In the genomic region with DNA sequence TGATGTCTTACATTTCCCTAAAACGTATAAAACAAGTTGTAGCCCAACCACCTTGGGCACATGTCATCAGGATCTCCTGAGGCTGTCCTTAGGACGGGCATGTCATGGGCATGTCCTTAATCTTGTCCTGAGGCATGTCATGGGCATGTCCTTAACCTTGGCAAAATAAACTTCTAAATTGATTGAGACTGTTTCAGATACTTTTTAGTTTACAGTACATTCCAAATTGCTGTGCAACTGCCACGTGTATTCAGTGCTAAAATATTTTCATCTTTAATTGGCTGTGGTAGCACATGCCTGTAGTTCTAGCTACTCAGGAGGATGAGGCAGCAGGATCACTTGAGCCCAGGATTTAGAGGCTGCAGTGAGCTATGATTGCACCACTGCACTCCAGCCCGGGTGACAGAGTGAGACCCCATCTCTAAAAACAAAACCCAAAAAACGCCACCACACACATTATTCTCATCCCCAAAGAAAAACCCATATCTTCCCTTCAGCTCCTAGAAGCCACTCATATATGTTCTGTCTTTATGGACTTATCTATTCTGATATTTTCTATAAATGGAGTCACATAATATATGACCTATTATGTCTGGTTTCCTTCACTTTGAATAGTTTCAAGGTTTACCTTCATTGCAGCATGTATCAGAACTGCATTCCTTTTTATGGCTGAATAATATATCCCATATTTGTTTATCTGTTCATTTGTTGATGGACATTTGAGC, we compare ENCODE assay signal across 10 cellular contexts.
DNase-seq lines count a peak whose midpoint lies in the region; ATAC-seq and TF ChIP-seq lines count a peak whose summit lies in the region.
"Had no signal": no experiment of that assay in that cellular context is flagged by ENCODE, and none has a peak within 500 bp of the region (broad histone marks: within the 10 kb centered on the region; RNA-seq: fewer than 3 reads in every experiment).

No MANE protein-coding gene starts in this region.

- ATAC-seq in GM19035 (IDR thresholded peaks at IDR 0.05; ENCODE audit: unreplicated experiment) (peak; percentile 40), GM23338 (no peak), HG03378 (IDR thresholded peaks at IDR 0.05; ENCODE audit: unreplicated experiment) (peak; percentile 56), foreskin keratinocyte (peak; percentile 45)
- no peak for ATAC-seq in CD4-positive, alpha-beta T cell (ENCODE audit: poor library complexity)
- ATAC-seq in activated CD4-positive, alpha-beta T cell treated with anti-CD3 and anti-CD28 coated beads for 36 hours, result no peak
- ATAC-seq: T-cell had no signal

- DNase-seq in GM23338 (ENCODE audit: low spot score), result no peak
- DNase-seq in foreskin keratinocyte, result peak; percentile 85 to 93
- no peak for DNase-seq in DMS53 treated with DMSO at 0.1 percent for 48 hours (lab: John Stamatoyannopoulos, UW; ENCODE audit: unreplicated experiment)
- DNase-seq in NCI-H69 (lab: John Stamatoyannopoulos, UW), result no peak
- no peak for DNase-seq in CD4-positive, alpha-beta T cell
- no peak for DNase-seq in activated CD4-positive, alpha-beta T cell treated with anti-CD3 and anti-CD28 coated beads for 36 hours
- DNase-seq: NCI-H446, T-cell had no signal

- TF ChIP-seq CTCF in GM23338 (conservative IDR thresholded peaks at IDR 0.05; ENCODE audit: low read depth in 2 of 2) (no peak), foreskin keratinocyte (conservative IDR thresholded peaks at IDR 0.05) (no peak)
- TF ChIP-seq CTCF in CD4-positive, alpha-beta T cell (IDR thresholded peaks at IDR 0.05), result no peak

- CTCF ChIA-PET in CD4-positive, alpha-beta T cell (lab: Charles Lee), result no interaction called here
- CTCF ChIA-PET in activated CD4-positive, alpha-beta T cell treated with anti-CD3 and anti-CD28 coated beads for 36 hours (lab: Charles Lee), result interaction anchor here (1.6 kb wide), 1 partner anchor 195 kb away, joined by 4 read pairs; no protein-coding TSS in a partner anchor

- no peaks in the 10 kb centered on the region for H3K9me3 ChIP-seq in CD4-positive, alpha-beta T cell (ENCODE audit: control insufficient read depth, low read length)

- H3K4me2 ChIP-seq in GM23338, result no peak overlapping the region

- peaks cover 3% of the 10 kb centered on the region for H3K27me3 Mint-ChIP-seq in GM23338 (ENCODE audit: insufficient read depth, low read depth, poor library complexity)
- H3K27me3 Mint-ChIP-seq in CD4-positive, alpha-beta T cell, result no peaks in the 10 kb centered on the region
- peaks cover 3% of the 10 kb centered on the region for H3K27me3 Mint-ChIP-seq in activated CD4-positive, alpha-beta T cell treated with anti-CD3 and anti-CD28 coated beads for 36 hours
- H3K27me3 Mint-ChIP-seq: T-cell had no signal

- H2AFZ ChIP-seq in GM23338, result peak overlapping the region; percentile 44; the same call in 1 of the 2 replicates

- H3K27me3 ChIP-seq in GM23338 (ENCODE audit: insufficient read depth), result no peaks in the 10 kb centered on the region
- H3K27me3 ChIP-seq in foreskin keratinocyte, result no peaks in the 10 kb centered on the region
- no peaks in the 10 kb centered on the region for H3K27me3 ChIP-seq in CD4-positive, alpha-beta T cell (ENCODE audit: control insufficient read depth, insufficient read depth, low read length)

- H3K4me3 ChIP-seq in GM23338, result no peak overlapping the region

- peaks cover 50% of the 10 kb centered on the region for H3K9me3 Mint-ChIP-seq in GM23338
- no peaks in the 10 kb centered on the region for H3K9me3 Mint-ChIP-seq in CD4-positive, alpha-beta T cell
- peaks cover 15% of the 10 kb centered on the region for H3K9me3 Mint-ChIP-seq in activated CD4-positive, alpha-beta T cell treated with anti-CD3 and anti-CD28 coated beads for 36 hours (ENCODE audit: low read depth)

- no peaks in the 10 kb centered on the region for H3F3A ChIP-seq in GM23338 (replicated peaks; ENCODE audit: low read depth)

- peaks cover 4% of the 10 kb centered on the region for H3K36me3 ChIP-seq in GM23338 (ENCODE audit: insufficient read depth)

- intact Hi-C loops in CD4-positive, alpha-beta T cell (cut with DNase I, micrococcal nuclease), result loop anchor here in 1 of 2 experiments (5.0 kb wide), 1 partner anchor 114 kb away; no protein-coding TSS in a partner anchor
- intact Hi-C loops in activated CD4-positive, alpha-beta T cell treated with anti-CD3 and anti-CD28 coated beads for 36 hours (cut with DNase I, micrococcal nuclease), result loop anchor here (2.0 to 10.0 kb wide), 3 partner anchors 74 to 109 kb away; a partner anchor contains a TSS

- no peak overlapping the region for H3K4me3 Mint-ChIP-seq in GM23338
- no peak overlapping the region for H3K4me3 Mint-ChIP-seq in CD4-positive, alpha-beta T cell
- no peak overlapping the region for H3K4me3 Mint-ChIP-seq in activated CD4-positive, alpha-beta T cell treated with anti-CD3 and anti-CD28 coated beads for 36 hours
- H3K4me3 Mint-ChIP-seq: T-cell had no signal

- H3K4me1 ChIP-seq in GM23338 (ENCODE audit: insufficient read depth) (no peaks in the 10 kb centered on the region), foreskin keratinocyte (peaks cover 25% of the 10 kb centered on the region)

- H3K27ac ChIP-seq in GM23338 (ENCODE audit: low read depth), result no peak overlapping the region
- H3K27ac ChIP-seq in foreskin keratinocyte, result peak overlapping the region; percentile 89
- no peak overlapping the region for H3K27ac ChIP-seq in CD4-positive, alpha-beta T cell (ENCODE audit: low read depth, low read length)

- H4K20me1 ChIP-seq in GM23338 (replicated peaks; ENCODE audit: insufficient read depth), result no peaks in the 10 kb centered on the region

- no peaks in the 10 kb centered on the region for H3K79me2 ChIP-seq in GM23338 (replicated peaks; ENCODE audit: insufficient read depth)

- H3K27ac Mint-ChIP-seq in GM23338, result no peak overlapping the region
- no peak overlapping the region for H3K27ac Mint-ChIP-seq in CD4-positive, alpha-beta T cell
- no peak overlapping the region for H3K27ac Mint-ChIP-seq in activated CD4-positive, alpha-beta T cell treated with anti-CD3 and anti-CD28 coated beads for 36 hours
- H3K27ac Mint-ChIP-seq: T-cell had no signal

- H3K36me3 Mint-ChIP-seq in GM23338 (ENCODE audit: low read depth), result peaks cover 20% of the 10 kb centered on the region
- H3K36me3 Mint-ChIP-seq in CD4-positive, alpha-beta T cell (ENCODE audit: low read depth), result no peaks in the 10 kb centered on the region
- peaks cover 5% of the 10 kb centered on the region for H3K36me3 Mint-ChIP-seq in activated CD4-positive, alpha-beta T cell treated with anti-CD3 and anti-CD28 coated beads for 36 hours (ENCODE audit: low read depth)
- H3K36me3 Mint-ChIP-seq: T-cell had no signal

- POLR2A ChIA-PET in CD4-positive, alpha-beta T cell (lab: Charles Lee), result no interaction called here
- POLR2A ChIA-PET in activated CD4-positive, alpha-beta T cell treated with anti-CD3 and anti-CD28 coated beads for 36 hours (lab: Charles Lee), result no interaction called here

- no peaks in the 10 kb centered on the region for H3K4me1 Mint-ChIP-seq in GM23338
- H3K4me1 Mint-ChIP-seq in CD4-positive, alpha-beta T cell (ENCODE audit: low read depth), result no peaks in the 10 kb centered on the region
- H3K4me1 Mint-ChIP-seq in activated CD4-positive, alpha-beta T cell treated with anti-CD3 and anti-CD28 coated beads for 36 hours, result peaks cover 13% of the 10 kb centered on the region

- peaks cover 9% of the 10 kb centered on the region; the same call in 1 of the 2 replicates for H3K9me2 ChIP-seq in GM23338 (ENCODE audit: insufficient read depth)

TF ChIP-seq in GM23338, 12 proteins besides CTCF, POLR2A, EP300 and RAD21 (continues in another document):
- TF ChIP-seq ZNF331 (CRISPR knock-in tag; IDR thresholded peaks at IDR 0.05; ENCODE audit: low read depth), result no peak
- TF ChIP-seq, protein P1, sequence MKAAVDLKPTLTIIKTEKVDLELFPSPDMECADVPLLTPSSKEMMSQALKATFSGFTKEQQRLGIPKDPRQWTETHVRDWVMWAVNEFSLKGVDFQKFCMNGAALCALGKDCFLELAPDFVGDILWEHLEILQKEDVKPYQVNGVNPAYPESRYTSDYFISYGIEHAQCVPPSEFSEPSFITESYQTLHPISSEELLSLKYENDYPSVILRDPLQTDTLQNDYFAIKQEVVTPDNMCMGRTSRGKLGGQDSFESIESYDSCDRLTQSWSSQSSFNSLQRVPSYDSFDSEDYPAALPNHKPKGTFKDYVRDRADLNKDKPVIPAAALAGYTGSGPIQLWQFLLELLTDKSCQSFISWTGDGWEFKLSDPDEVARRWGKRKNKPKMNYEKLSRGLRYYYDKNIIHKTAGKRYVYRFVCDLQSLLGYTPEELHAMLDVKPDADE (IDR thresholded peaks at IDR 0.05), result no peak
- TF ChIP-seq STAT1 (IDR thresholded peaks at IDR 0.05; ENCODE audit: unreplicated experiment), result no peak
- TF ChIP-seq ZNF114 (CRISPR knock-in tag; IDR thresholded peaks at IDR 0.05), result no peak
- TF ChIP-seq NANOG (IDR thresholded peaks at IDR 0.05; ENCODE audit: borderline replicate concordance), result no peak

Comparison
In these comparisons a context has a peak if more than half of its experiments do, and no peak if none do; other contexts are left out.
1. ATAC-seq: peak in GM19035 (single experiment), HG03378 (single experiment) and foreskin keratinocyte (single experiment); none in GM23338 (single experiment), CD4-positive, alpha-beta T cell (single experiment) and activated CD4-positive, alpha-beta T cell treated with anti-CD3 and anti-CD28 coated beads for 36 hours (single experiment).
2. DNase-seq: peak in foreskin keratinocyte (2 of 2); none in GM23338 (single experiment), DMS53 treated with DMSO at 0.1 percent for 48 hours (single experiment), NCI-H69 (single experiment), CD4-positive, alpha-beta T cell (0 of 10) and activated CD4-positive, alpha-beta T cell treated with anti-CD3 and anti-CD28 coated beads for 36 hours (single experiment).